In the genomic region with DNA sequence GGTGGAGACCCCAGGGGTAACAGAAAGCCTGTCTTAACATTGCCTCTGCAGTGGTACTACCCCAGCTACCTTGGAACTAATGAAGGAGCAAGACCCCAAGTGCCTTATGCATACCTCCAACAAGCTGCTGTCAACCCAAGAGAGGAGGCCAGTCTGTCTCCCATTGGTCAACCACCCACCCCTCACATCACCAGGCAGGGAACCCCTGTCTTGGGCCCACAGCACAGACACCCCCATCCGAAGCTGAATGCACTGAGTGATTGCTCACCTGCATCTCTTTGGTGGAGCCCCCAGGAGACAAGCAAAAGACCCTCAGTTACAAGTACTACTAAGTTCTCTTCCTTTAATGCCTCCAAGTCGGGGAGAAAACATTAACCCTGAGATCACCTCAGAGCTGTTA, we compare ENCODE assay signal across 15 cellular contexts. TPM values are rescaled to one million over a fixed set of nuclear protein-coding genes. Genes with fewer than 3 reads are reported as not detected.
DNase-seq lines count a peak whose midpoint lies in the region; ATAC-seq, FAIRE-seq and TF ChIP-seq lines count a peak whose summit lies in the region.
"Not testable (repeated sequence)": the region's sequence is repeated elsewhere in the genome, so short reads cannot be mapped to it uniquely, and the experiment has no call there.
"Had no signal": no experiment of that assay in that cellular context is flagged by ENCODE, and none has a peak within 500 bp of the region (broad histone marks: within the 10 kb centered on the region; RNA-seq: fewer than 3 reads in every experiment).

No MANE protein-coding gene starts in this region.

- H3K79me2 ChIP-seq in neural progenitor cell (ENCODE audit: low read depth): not testable (repeated sequence)

- not testable (repeated sequence) for H3K9me3 Mint-ChIP-seq in neural progenitor cell; stimulated activated naive CD8-positive, alpha-beta T cell treated with anti-CD3 and anti-CD28 coated beads, Interleukin-15, amount 100 ng/mL, for 72 hours

- not testable (repeated sequence) for TF ChIP-seq CTCF in bronchial epithelial cell (IDR thresholded peaks at IDR 0.05; ENCODE audit: insufficient read depth, low read length, severe bottlenecking); gastroesophageal sphincter (IDR thresholded peaks at IDR 0.05); neural progenitor cell (IDR thresholded peaks at IDR 0.05); sigmoid colon (IDR thresholded peaks at IDR 0.05); upper lobe of right lung (IDR thresholded peaks at IDR 0.05)

- ATAC-seq in gastroesophageal sphincter (peak; percentile 22), upper lobe of right lung (peak; percentile 43)
- ATAC-seq in stimulated activated naive CD8-positive, alpha-beta T cell treated with anti-CD3 and anti-CD28 coated beads, Interleukin-15, amount 100 ng/mL, for 72 hours: peak; percentile 18

- H3K4me2 ChIP-seq in neural progenitor cell: not testable (repeated sequence)

- not testable (repeated sequence) for H3K4me3 Mint-ChIP-seq in neural progenitor cell; stimulated activated naive CD8-positive, alpha-beta T cell treated with anti-CD3 and anti-CD28 coated beads, Interleukin-15, amount 100 ng/mL, for 72 hours

- H3K27me3 Mint-ChIP-seq in neural progenitor cell (ENCODE audit: insufficient read depth, low read depth); stimulated activated naive CD8-positive, alpha-beta T cell treated with anti-CD3 and anti-CD28 coated beads, Interleukin-15, amount 100 ng/mL, for 72 hours: not testable (repeated sequence)

- H4K20me1 ChIP-seq in neural progenitor cell (ENCODE audit: low read depth): not testable (repeated sequence)

- not testable (repeated sequence) for DNase-seq in bronchial epithelial cell (ENCODE audit: low read depth); neural progenitor cell (ENCODE audit: low spot score); stimulated activated naive CD8-positive, alpha-beta T cell treated with anti-CD3 and anti-CD28 coated beads, Interleukin-15, amount 100 ng/mL, for 72 hours; upper lobe of right lung
- DNase-seq in sigmoid colon: peak; percentile 48

- H3K9me3 ChIP-seq in gastroesophageal sphincter; neural progenitor cell (ENCODE audit: low read depth); sigmoid colon; upper lobe of right lung: not testable (repeated sequence)

- TF ChIP-seq POLR2A in gastroesophageal sphincter (IDR thresholded peaks at IDR 0.05); sigmoid colon (IDR thresholded peaks at IDR 0.05): not testable (repeated sequence)

- not testable (repeated sequence) for H3K27me3 ChIP-seq in bronchial epithelial cell (ENCODE audit: control insufficient read depth, insufficient read depth, low read length); gastroesophageal sphincter; sigmoid colon; upper lobe of right lung
- peaks cover 11% of the 10 kb centered on the region for H3K27me3 ChIP-seq in neural progenitor cell

- not testable (repeated sequence) for H3K4me1 ChIP-seq in gastroesophageal sphincter, neural progenitor cell, sigmoid colon, upper lobe of right lung

- H3K9ac ChIP-seq in neural progenitor cell: not testable (repeated sequence)

- H3K4me3 ChIP-seq in bronchial epithelial cell (ENCODE audit: low read depth, low read length); gastroesophageal sphincter; neural progenitor cell; sigmoid colon; upper lobe of right lung: not testable (repeated sequence)

- intact Hi-C loops in sigmoid colon (cut with DNase I); upper lobe of right lung (cut with DNase I): not testable (repeated sequence)

- WGBS in gastroesophageal sphincter (ENCODE audit: low coverage in 1 of 2), 2 donors: 67% methylated on average over 1 of the region's 2 CpGs; no CpG with 5 or more reads in 1 of the 2 donors
- 69 to 71% methylated on average over 2 of the region's 2 CpGs for WGBS in sigmoid colon, 2 donors

- not testable (repeated sequence) for H3K4me1 Mint-ChIP-seq in neural progenitor cell; stimulated activated naive CD8-positive, alpha-beta T cell treated with anti-CD3 and anti-CD28 coated beads, Interleukin-15, amount 100 ng/mL, for 72 hours

- peak; percentile 86 for FAIRE-seq in bronchial epithelial cell (lab: Jason Lieb, UNC)

- not testable (repeated sequence) for TF ChIP-seq EP300 in gastroesophageal sphincter (IDR thresholded peaks at IDR 0.05); sigmoid colon (IDR thresholded peaks at IDR 0.05)

- not testable (repeated sequence) for H3K36me3 Mint-ChIP-seq in neural progenitor cell

- H3K27ac Mint-ChIP-seq in neural progenitor cell: peak overlapping the region; percentile 80
- H3K27ac Mint-ChIP-seq in stimulated activated naive CD8-positive, alpha-beta T cell treated with anti-CD3 and anti-CD28 coated beads, Interleukin-15, amount 100 ng/mL, for 72 hours: not testable (repeated sequence)

- not testable (repeated sequence) for H3F3A ChIP-seq in neural progenitor cell (ENCODE audit: low read depth)

- H3K36me3 ChIP-seq in bronchial epithelial cell (ENCODE audit: control insufficient read depth, insufficient read depth, low read length); gastroesophageal sphincter; neural progenitor cell; sigmoid colon; upper lobe of right lung: not testable (repeated sequence)

- H3K27ac ChIP-seq in gastroesophageal sphincter, neural progenitor cell, sigmoid colon, upper lobe of right lung: not testable (repeated sequence)

- H2AFZ ChIP-seq in neural progenitor cell (replicated peaks): not testable (repeated sequence)

RNA-seq across cellular contexts. Expression of a gene that starts 5.0 kb away (rescaled TPM):
- total RNA-seq in bronchial epithelial cell (not detected in 2 replicates), gastroesophageal sphincter (not detected), neural progenitor cell (ENCODE audit: low replicate concordance) (not detected in 2 replicates), sigmoid colon (not detected), upper lobe of right lung (not detected)
- polyA plus RNA-seq in sigmoid colon: not detected
- total RNA-seq: A673; CD4-positive, alpha-beta memory T cell; CD4-positive, CD25-positive, alpha-beta regulatory T cell; CD8-positive, alpha-beta memory T cell; Daoy; G401; GM12878 had no signal
- polyA plus RNA-seq: AG04450; CD14-positive monocyte; CD4-positive, alpha-beta memory T cell; CD4-positive, CD25-positive, alpha-beta regulatory T cell; CD8-positive, alpha-beta memory T cell; GM12878 had no signal

RNA-seq across cellular contexts. Expression of a gene that starts 5.2 kb away (rescaled TPM):
- not detected in 2 replicates for total RNA-seq in bronchial epithelial cell
- total RNA-seq in gastroesophageal sphincter: not detected
- total RNA-seq in neural progenitor cell (ENCODE audit: low replicate concordance): not detected in 2 replicates
- total RNA-seq in sigmoid colon: not detected
- polyA plus RNA-seq in sigmoid colon: not detected
- not detected for total RNA-seq in upper lobe of right lung
- total RNA-seq: A673; CD4-positive, alpha-beta memory T cell; CD4-positive, CD25-positive, alpha-beta regulatory T cell; CD8-positive, alpha-beta memory T cell; Daoy; G401; GM12878 had no signal
- polyA plus RNA-seq: AG04450; CD14-positive monocyte; CD4-positive, alpha-beta memory T cell; CD4-positive, CD25-positive, alpha-beta regulatory T cell; CD8-positive, alpha-beta memory T cell; GM12878 had no signal

RNA-seq across cellular contexts. Expression of a gene that starts 10.2 kb away (rescaled TPM):
- total RNA-seq in bronchial epithelial cell: not detected in 2 replicates
- not detected for total RNA-seq in gastroesophageal sphincter
- not detected in 2 replicates for total RNA-seq in neural progenitor cell (ENCODE audit: low replicate concordance)
- total RNA-seq in sigmoid colon: not detected
- polyA plus RNA-seq in sigmoid colon: not detected
- not detected for total RNA-seq in upper lobe of right lung
- total RNA-seq: A673; CD4-positive, alpha-beta memory T cell; CD4-positive, CD25-positive, alpha-beta regulatory T cell; CD8-positive, alpha-beta memory T cell; Daoy; G401; GM12878 had no signal
- polyA plus RNA-seq: AG04450; CD14-positive monocyte; CD4-positive, alpha-beta memory T cell; CD4-positive, CD25-positive, alpha-beta regulatory T cell; CD8-positive, alpha-beta memory T cell; GM12878 had no signal

RNA-seq across cellular contexts. Expression of a gene that starts 15.9 kb away (rescaled TPM):
- total RNA-seq in bronchial epithelial cell (not detected in 2 replicates), gastroesophageal sphincter (not detected), neural progenitor cell (ENCODE audit: low replicate concordance) (not detected in 2 replicates), sigmoid colon (not detected), upper lobe of right lung (not detected)
- not detected for polyA plus RNA-seq in sigmoid colon
- total RNA-seq: A673; CD4-positive, alpha-beta memory T cell; CD4-positive, CD25-positive, alpha-beta regulatory T cell; CD8-positive, alpha-beta memory T cell; Daoy; G401; GM12878 had no signal
- polyA plus RNA-seq: AG04450; CD14-positive monocyte; CD4-positive, alpha-beta memory T cell; CD4-positive, CD25-positive, alpha-beta regulatory T cell; CD8-positive, alpha-beta memory T cell; GM12878 had no signal

RNA-seq across cellular contexts. Expression of a gene that starts 24.8 kb away (rescaled TPM):
- total RNA-seq in bronchial epithelial cell (not detected in 2 replicates), gastroesophageal sphincter (not detected), neural progenitor cell (ENCODE audit: low replicate concordance) (not detected in 2 replicates), sigmoid colon (not detected), upper lobe of right lung (not detected)
- not detected for polyA plus RNA-seq in sigmoid colon
- total RNA-seq: A673; CD4-positive, alpha-beta memory T cell; CD4-positive, CD25-positive, alpha-beta regulatory T cell; CD8-positive, alpha-beta memory T cell; Daoy; G401; GM12878 had no signal
- polyA plus RNA-seq: AG04450; CD14-positive monocyte; CD4-positive, alpha-beta memory T cell; CD4-positive, CD25-positive, alpha-beta regulatory T cell; CD8-positive, alpha-beta memory T cell; GM12878 had no signal
